10 cellular contexts compared by ENCODE assay signal in the genomic region with DNA sequence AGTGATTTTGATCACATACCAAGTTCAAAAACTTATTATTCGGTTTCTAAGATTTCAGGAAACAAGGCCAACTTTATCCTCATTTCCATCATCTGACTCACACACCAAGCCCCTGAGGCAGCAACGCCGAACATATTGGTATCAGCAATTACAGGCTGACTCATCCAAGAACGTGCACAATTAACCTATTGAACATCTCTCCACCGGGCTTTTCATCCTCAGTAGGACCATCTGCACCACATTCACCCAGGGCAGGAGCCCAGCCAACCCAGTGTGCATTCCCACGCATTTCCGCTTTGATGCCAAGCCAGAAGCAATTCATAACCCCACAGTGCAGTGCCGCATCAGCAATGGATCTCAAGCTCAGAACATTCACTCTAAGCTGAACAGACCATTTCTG. TPM values are rescaled to one million over a fixed set of nuclear protein-coding genes. Genes with fewer than 3 reads are reported as not detected.
A peak's percentile ranks its signal among the peaks of the same experiment; 100 is the strongest.
DNase-seq lines count a peak whose midpoint lies in the region; ATAC-seq and TF ChIP-seq lines count a peak whose summit lies in the region.
"Had no signal": no experiment of that assay in that cellular context is flagged by ENCODE, and none has a peak within 500 bp of the region (broad histone marks: within the 10 kb centered on the region; RNA-seq: fewer than 3 reads in every experiment).

No MANE protein-coding gene starts in this region.

- POLR2A ChIA-PET in MCF 10A (lab: Yijun Ruan, JAX) = interaction anchor here (1.1 to 2.0 kb wide), 3 partner anchors 10 to 15 kb away, joined by 5 to 7 read pairs (median 7); no protein-coding TSS in a partner anchor

- ATAC-seq in HG03108 (IDR thresholded peaks at IDR 0.05; ENCODE audit: unreplicated experiment) = no peak
- ATAC-seq: activated naive CD4-positive, alpha-beta T cell treated with anti-CD3 and anti-CD28 coated beads, Interleukin-2, amount 50 U/mL, for 72 hours had no signal

- TF ChIP-seq CTCF in Calu3 (IDR thresholded peaks at IDR 0.05; ENCODE audit: unreplicated experiment) (no peak), MCF 10A (IDR thresholded peaks at IDR 0.05; ENCODE audit: unreplicated experiment) (no peak), neural crest cell (conservative IDR thresholded peaks at IDR 0.05) (no peak)

- peak; percentile 82 for DNase-seq in Calu3
- DNase-seq in NCI-H1930 (lab: John Stamatoyannopoulos, UW) = peak; percentile 29 to 32
- peak; percentile 96 for DNase-seq in MCF 10A (ENCODE audit: unreplicated experiment)
- DNase-seq in neural crest cell (ENCODE audit: low read depth, low spot score) = no peak
- no peak for DNase-seq in NCI-H345 treated with DMSO at 0.1 percent for 48 hours (lab: John Stamatoyannopoulos, UW; ENCODE audit: unreplicated experiment)
- no peak for DNase-seq in inferior parietal cortex (ENCODE audit: extremely low spot score)
- DNase-seq in C1 segment of cervical spinal cord (lab: John Stamatoyannopoulos, UW) = no peak
- DNase-seq: sigmoid colon had no signal

- intact Hi-C loops in Calu3 (cut with micrococcal nuclease; ENCODE audit: unreplicated experiment) = no loop called here
- intact Hi-C loops in MCF 10A (cut with micrococcal nuclease) = loop anchor here (5.0 kb wide), 1 partner anchor 82 kb away; no protein-coding TSS in a partner anchor

- H3K4me3 Mint-ChIP-seq in Calu3 (ENCODE audit: low read depth, unreplicated experiment) (no peak overlapping the region), MCF 10A (ENCODE audit: unreplicated experiment) (no peak overlapping the region), neural crest cell (peak overlapping the region; percentile 18)

- H3K4me1 Mint-ChIP-seq in Calu3 (ENCODE audit: low read depth, unreplicated experiment) = peaks cover 51% of the 10 kb centered on the region
- peaks cover 24% of the 10 kb centered on the region for H3K4me1 Mint-ChIP-seq in MCF 10A (ENCODE audit: insufficient read depth, unreplicated experiment)
- peaks cover 33% of the 10 kb centered on the region for H3K4me1 Mint-ChIP-seq in neural crest cell

- no peaks in the 10 kb centered on the region for H3K27me3 Mint-ChIP-seq in Calu3 (ENCODE audit: unreplicated experiment)
- H3K27me3 Mint-ChIP-seq in MCF 10A (ENCODE audit: insufficient read depth, unreplicated experiment) = no peaks in the 10 kb centered on the region
- no peaks in the 10 kb centered on the region for H3K27me3 Mint-ChIP-seq in neural crest cell (ENCODE audit: low read depth)

- H3K27ac Mint-ChIP-seq in Calu3 (ENCODE audit: unreplicated experiment) (peak overlapping the region; percentile 65), MCF 10A (ENCODE audit: low read depth, unreplicated experiment) (peak overlapping the region; percentile 26), neural crest cell (ENCODE audit: unreplicated experiment) (peak overlapping the region; percentile 90)
- H3K27ac Mint-ChIP-seq: activated naive CD4-positive, alpha-beta T cell treated with anti-CD3 and anti-CD28 coated beads, Interleukin-2, amount 50 U/mL, for 72 hours had no signal

- CTCF ChIA-PET in Calu3 (lab: Charles Lee) = no interaction called here
- CTCF ChIA-PET in MCF 10A (lab: Yijun Ruan, JAX) = interaction anchor here (1.0 to 1.1 kb wide), 2 partner anchors 10 to 578 kb away, joined by 3 to 4 read pairs; no protein-coding TSS in a partner anchor

- H3K9me3 Mint-ChIP-seq in Calu3 (ENCODE audit: low read depth, unreplicated experiment) (peaks cover 2% of the 10 kb centered on the region), MCF 10A (ENCODE audit: unreplicated experiment) (no peaks in the 10 kb centered on the region), neural crest cell (peaks cover 3% of the 10 kb centered on the region)
- H3K9me3 Mint-ChIP-seq: activated naive CD4-positive, alpha-beta T cell treated with anti-CD3 and anti-CD28 coated beads, Interleukin-2, amount 50 U/mL, for 72 hours had no signal

- BruUV-seq in Calu3 (replicated peaks; lab: Mats Ljungman, UMichigan) = no TSS peak
- no TSS peak for BruUV-seq in MCF 10A (replicated peaks; lab: Mats Ljungman, UMichigan)

- H3K36me3 Mint-ChIP-seq in Calu3 (ENCODE audit: insufficient read depth, unreplicated experiment) = peaks cover 6% of the 10 kb centered on the region
- H3K36me3 Mint-ChIP-seq in MCF 10A (ENCODE audit: insufficient read depth, unreplicated experiment) = no peaks in the 10 kb centered on the region
- H3K36me3 Mint-ChIP-seq in neural crest cell (ENCODE audit: low read depth) = no peaks in the 10 kb centered on the region
- H3K36me3 Mint-ChIP-seq: activated naive CD4-positive, alpha-beta T cell treated with anti-CD3 and anti-CD28 coated beads, Interleukin-2, amount 50 U/mL, for 72 hours had no signal

RNA-seq across cellular contexts. Expression of gene SCG2, which starts 52.9 kb away (rescaled TPM):
- total RNA-seq in Calu3 (2022) (0.52 and 0.56 TPM in 2 replicates), MCF 10A (2022) (0.52 and 0.84 TPM in 2 replicates), neural crest cell (8.6 and 8.8 TPM in 2 replicates)
- total RNA-seq: activated naive CD4-positive, alpha-beta T cell treated with anti-CD3 and anti-CD28 coated beads, Interleukin-2, amount 50 U/mL, for 72 hours had no signal

Comparison
In these comparisons a context has a peak if more than half of its experiments do, and no peak if none do; other contexts are left out.
1. DNase-seq: peak in Calu3 (single experiment), NCI-H1930 (2 of 2) and MCF 10A (single experiment); none in neural crest cell (single experiment), NCI-H345 treated with DMSO at 0.1 percent for 48 hours (single experiment), inferior parietal cortex (single experiment) and C1 segment of cervical spinal cord (0 of 14).
2. H3K27ac Mint-ChIP-seq: peak in every context shown above with its lines; median percentile 90 in neural crest cell; 65 in Calu3; 26 in MCF 10A.